Comparison of ENCODE assay signal across 1 cellular context in the genomic region with DNA sequence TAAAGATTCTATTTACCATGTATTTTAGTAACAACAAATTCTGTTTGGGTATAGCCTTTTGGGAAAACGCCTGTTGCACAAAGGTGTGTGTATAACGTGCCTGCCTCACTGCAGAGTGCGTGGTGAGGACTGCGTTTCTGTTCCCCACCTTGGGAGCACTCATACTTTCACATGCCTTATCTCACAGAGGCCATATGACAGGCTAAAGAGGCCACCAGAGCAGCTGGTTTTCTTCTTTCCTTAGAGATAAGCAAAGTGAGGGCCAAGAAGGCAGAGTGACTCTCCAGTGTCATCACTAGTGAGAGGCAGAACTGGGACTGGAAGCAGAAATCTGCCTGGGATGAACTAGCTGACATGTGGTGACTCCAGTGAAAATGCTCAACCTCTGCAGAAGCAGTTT.
TF ChIP-seq lines count a peak whose summit lies in the region.

No MANE protein-coding gene starts in this region.

TF ChIP-seq in K562, 482 proteins besides CTCF, POLR2A, EP300 and RAD21 (continued from another document and continues in another):
- no peak for TF ChIP-seq FOXJ3 (CRISPR knock-in tag; IDR thresholded peaks at IDR 0.05)
- no peak for TF ChIP-seq FUS (optimal IDR thresholded peaks at IDR 0.05; ENCODE audit: low read depth, low read length)
- no peak for TF ChIP-seq FOXM1 (IDR thresholded peaks at IDR 0.05; ENCODE audit: low read depth)
- no peak for TF ChIP-seq FOXM1 (CRISPR knock-in tag; IDR thresholded peaks at IDR 0.05; ENCODE audit: low read depth)
- TF ChIP-seq KAT8 (IDR thresholded peaks at IDR 0.05; ENCODE audit: low read depth) = no peak
- TF ChIP-seq L3MBTL2 (IDR thresholded peaks at IDR 0.05) = no peak
- no peak for TF ChIP-seq ARHGAP35 (IDR thresholded peaks at IDR 0.05; ENCODE audit: partially characterized antibody)
- TF ChIP-seq SMAD3 (CRISPR knock-in tag; conservative IDR thresholded peaks at IDR 0.05) = peak; percentile 76; the same call in 1 of the 2 replicates
- TF ChIP-seq ZNF830 (CRISPR knock-in tag; IDR thresholded peaks at IDR 0.05) = no peak
- TF ChIP-seq, protein P1, sequence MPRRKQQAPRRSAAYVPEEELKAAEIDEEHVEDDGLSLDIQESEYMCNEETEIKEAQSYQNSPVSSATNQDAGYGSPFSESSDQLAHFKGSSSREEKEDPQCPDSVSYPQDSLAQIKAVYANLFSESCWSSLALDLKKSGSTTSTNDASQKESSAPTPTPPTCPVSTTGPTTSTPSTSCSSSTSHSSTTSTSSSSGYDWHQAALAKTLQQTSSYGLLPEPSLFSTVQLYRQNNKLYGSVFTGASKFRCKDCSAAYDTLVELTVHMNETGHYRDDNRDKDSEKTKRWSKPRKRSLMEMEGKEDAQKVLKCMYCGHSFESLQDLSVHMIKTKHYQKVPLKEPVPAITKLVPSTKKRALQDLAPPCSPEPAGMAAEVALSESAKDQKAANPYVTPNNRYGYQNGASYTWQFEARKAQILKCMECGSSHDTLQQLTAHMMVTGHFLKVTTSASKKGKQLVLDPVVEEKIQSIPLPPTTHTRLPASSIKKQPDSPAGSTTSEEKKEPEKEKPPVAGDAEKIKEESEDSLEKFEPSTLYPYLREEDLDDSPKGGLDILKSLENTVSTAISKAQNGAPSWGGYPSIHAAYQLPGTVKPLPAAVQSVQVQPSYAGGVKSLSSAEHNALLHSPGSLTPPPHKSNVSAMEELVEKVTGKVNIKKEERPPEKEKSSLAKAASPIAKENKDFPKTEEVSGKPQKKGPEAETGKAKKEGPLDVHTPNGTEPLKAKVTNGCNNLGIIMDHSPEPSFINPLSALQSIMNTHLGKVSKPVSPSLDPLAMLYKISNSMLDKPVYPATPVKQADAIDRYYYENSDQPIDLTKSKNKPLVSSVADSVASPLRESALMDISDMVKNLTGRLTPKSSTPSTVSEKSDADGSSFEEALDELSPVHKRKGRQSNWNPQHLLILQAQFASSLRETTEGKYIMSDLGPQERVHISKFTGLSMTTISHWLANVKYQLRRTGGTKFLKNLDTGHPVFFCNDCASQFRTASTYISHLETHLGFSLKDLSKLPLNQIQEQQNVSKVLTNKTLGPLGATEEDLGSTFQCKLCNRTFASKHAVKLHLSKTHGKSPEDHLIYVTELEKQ (CRISPR knock-in tag; IDR thresholded peaks at IDR 0.05) = no peak
- no peak for TF ChIP-seq ZNF696 (CRISPR knock-in tag; conservative IDR thresholded peaks at IDR 0.05)
- 0 out of 2 replicates have a peak, but pooled peaks have one; percentile 19 for TF ChIP-seq MYC (IDR thresholded peaks at IDR 0.05; ENCODE audit: low read depth, low read length)
- no peak for TF ChIP-seq MYC (CRISPR knock-in tag; IDR thresholded peaks at IDR 0.05; ENCODE audit: borderline replicate concordance, low read depth)
- no peak for TF ChIP-seq ZNF253 (CRISPR knock-in tag; conservative IDR thresholded peaks at IDR 0.05)
- TF ChIP-seq NFIC (IDR thresholded peaks at IDR 0.05) = peak; percentile 52
- TF ChIP-seq BACH1 (tag; IDR thresholded peaks at IDR 0.05) = no peak
- TF ChIP-seq MEIS2 (IDR thresholded peaks at IDR 0.05; ENCODE audit: partially characterized antibody) = peak; percentile 42
- TF ChIP-seq, protein P2, sequence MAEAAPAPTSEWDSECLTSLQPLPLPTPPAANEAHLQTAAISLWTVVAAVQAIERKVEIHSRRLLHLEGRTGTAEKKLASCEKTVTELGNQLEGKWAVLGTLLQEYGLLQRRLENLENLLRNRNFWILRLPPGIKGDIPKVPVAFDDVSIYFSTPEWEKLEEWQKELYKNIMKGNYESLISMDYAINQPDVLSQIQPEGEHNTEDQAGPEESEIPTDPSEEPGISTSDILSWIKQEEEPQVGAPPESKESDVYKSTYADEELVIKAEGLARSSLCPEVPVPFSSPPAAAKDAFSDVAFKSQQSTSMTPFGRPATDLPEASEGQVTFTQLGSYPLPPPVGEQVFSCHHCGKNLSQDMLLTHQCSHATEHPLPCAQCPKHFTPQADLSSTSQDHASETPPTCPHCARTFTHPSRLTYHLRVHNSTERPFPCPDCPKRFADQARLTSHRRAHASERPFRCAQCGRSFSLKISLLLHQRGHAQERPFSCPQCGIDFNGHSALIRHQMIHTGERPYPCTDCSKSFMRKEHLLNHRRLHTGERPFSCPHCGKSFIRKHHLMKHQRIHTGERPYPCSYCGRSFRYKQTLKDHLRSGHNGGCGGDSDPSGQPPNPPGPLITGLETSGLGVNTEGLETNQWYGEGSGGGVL (CRISPR knock-in tag; IDR thresholded peaks at IDR 0.05) = no peak
- no peak for TF ChIP-seq ELF1 (tag; IDR thresholded peaks at IDR 0.05)
- TF ChIP-seq EHMT2 (IDR thresholded peaks at IDR 0.05) = peak; percentile 36; the same call in 1 of the 2 replicates
- TF ChIP-seq PTBP1 (IDR thresholded peaks at IDR 0.05; ENCODE audit: low read depth, low read length) = no peak
- TF ChIP-seq IFI16 (CRISPR knock-in tag; IDR thresholded peaks at IDR 0.05) = no peak
- no peak for TF ChIP-seq CREB5 (CRISPR knock-in tag; IDR thresholded peaks at IDR 0.05)
- TF ChIP-seq, protein P3, sequence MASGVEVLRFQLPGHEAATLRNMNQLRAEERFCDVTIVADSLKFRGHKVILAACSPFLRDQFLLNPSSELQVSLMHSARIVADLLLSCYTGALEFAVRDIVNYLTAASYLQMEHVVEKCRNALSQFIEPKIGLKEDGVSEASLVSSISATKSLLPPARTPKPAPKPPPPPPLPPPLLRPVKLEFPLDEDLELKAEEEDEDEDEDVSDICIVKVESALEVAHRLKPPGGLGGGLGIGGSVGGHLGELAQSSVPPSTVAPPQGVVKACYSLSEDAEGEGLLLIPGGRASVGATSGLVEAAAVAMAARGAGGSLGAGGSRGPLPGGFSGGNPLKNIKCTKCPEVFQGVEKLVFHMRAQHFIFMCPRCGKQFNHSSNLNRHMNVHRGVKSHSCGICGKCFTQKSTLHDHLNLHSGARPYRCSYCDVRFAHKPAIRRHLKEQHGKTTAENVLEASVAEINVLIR (CRISPR knock-in tag; IDR thresholded peaks at IDR 0.05) = no peak
- no peak for TF ChIP-seq SRSF9 (IDR thresholded peaks at IDR 0.05; ENCODE audit: borderline replicate concordance, low read depth, low read length)
- TF ChIP-seq ARID1B (IDR thresholded peaks at IDR 0.05) = peak; percentile 88
- peak; percentile 89 for TF ChIP-seq TAL1 (IDR thresholded peaks at IDR 0.05)
- no peak for TF ChIP-seq FOXA1 (IDR thresholded peaks at IDR 0.05; ENCODE audit: borderline replicate concordance)
- no peak for TF ChIP-seq ZNF347 (CRISPR knock-in tag; IDR thresholded peaks at IDR 0.05; ENCODE audit: low read depth)
- no peak for TF ChIP-seq ESRRA (IDR thresholded peaks at IDR 0.05; ENCODE audit: borderline replicate concordance, low read depth)
- TF ChIP-seq, protein P4, sequence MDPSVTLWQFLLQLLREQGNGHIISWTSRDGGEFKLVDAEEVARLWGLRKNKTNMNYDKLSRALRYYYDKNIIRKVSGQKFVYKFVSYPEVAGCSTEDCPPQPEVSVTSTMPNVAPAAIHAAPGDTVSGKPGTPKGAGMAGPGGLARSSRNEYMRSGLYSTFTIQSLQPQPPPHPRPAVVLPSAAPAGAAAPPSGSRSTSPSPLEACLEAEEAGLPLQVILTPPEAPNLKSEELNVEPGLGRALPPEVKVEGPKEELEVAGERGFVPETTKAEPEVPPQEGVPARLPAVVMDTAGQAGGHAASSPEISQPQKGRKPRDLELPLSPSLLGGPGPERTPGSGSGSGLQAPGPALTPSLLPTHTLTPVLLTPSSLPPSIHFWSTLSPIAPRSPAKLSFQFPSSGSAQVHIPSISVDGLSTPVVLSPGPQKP (CRISPR knock-in tag; IDR thresholded peaks at IDR 0.05) = no peak
- TF ChIP-seq RBM34 (IDR thresholded peaks at IDR 0.05; ENCODE audit: borderline replicate concordance, insufficient read depth, low read length) = no peak
- TF ChIP-seq, protein P5, sequence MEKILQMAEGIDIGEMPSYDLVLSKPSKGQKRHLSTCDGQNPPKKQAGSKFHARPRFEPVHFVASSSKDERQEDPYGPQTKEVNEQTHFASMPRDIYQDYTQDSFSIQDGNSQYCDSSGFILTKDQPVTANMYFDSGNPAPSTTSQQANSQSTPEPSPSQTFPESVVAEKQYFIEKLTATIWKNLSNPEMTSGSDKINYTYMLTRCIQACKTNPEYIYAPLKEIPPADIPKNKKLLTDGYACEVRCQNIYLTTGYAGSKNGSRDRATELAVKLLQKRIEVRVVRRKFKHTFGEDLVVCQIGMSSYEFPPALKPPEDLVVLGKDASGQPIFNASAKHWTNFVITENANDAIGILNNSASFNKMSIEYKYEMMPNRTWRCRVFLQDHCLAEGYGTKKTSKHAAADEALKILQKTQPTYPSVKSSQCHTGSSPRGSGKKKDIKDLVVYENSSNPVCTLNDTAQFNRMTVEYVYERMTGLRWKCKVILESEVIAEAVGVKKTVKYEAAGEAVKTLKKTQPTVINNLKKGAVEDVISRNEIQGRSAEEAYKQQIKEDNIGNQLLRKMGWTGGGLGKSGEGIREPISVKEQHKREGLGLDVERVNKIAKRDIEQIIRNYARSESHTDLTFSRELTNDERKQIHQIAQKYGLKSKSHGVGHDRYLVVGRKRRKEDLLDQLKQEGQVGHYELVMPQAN (IDR thresholded peaks at IDR 0.05; ENCODE audit: borderline replicate concordance) = no peak
- TF ChIP-seq ETV5 (CRISPR knock-in tag; IDR thresholded peaks at IDR 0.05; ENCODE audit: low read depth) = no peak
- no peak for TF ChIP-seq SAFB2 (IDR thresholded peaks at IDR 0.05; ENCODE audit: borderline replicate concordance, low read depth, low read length, severe bottlenecking)
- no peak for TF ChIP-seq SIRT6 (IDR thresholded peaks at IDR 0.05; ENCODE audit: low read depth, low read length)
- no peak for TF ChIP-seq NFRKB (IDR thresholded peaks at IDR 0.05; ENCODE audit: low read depth)
- TF ChIP-seq, protein P6, sequence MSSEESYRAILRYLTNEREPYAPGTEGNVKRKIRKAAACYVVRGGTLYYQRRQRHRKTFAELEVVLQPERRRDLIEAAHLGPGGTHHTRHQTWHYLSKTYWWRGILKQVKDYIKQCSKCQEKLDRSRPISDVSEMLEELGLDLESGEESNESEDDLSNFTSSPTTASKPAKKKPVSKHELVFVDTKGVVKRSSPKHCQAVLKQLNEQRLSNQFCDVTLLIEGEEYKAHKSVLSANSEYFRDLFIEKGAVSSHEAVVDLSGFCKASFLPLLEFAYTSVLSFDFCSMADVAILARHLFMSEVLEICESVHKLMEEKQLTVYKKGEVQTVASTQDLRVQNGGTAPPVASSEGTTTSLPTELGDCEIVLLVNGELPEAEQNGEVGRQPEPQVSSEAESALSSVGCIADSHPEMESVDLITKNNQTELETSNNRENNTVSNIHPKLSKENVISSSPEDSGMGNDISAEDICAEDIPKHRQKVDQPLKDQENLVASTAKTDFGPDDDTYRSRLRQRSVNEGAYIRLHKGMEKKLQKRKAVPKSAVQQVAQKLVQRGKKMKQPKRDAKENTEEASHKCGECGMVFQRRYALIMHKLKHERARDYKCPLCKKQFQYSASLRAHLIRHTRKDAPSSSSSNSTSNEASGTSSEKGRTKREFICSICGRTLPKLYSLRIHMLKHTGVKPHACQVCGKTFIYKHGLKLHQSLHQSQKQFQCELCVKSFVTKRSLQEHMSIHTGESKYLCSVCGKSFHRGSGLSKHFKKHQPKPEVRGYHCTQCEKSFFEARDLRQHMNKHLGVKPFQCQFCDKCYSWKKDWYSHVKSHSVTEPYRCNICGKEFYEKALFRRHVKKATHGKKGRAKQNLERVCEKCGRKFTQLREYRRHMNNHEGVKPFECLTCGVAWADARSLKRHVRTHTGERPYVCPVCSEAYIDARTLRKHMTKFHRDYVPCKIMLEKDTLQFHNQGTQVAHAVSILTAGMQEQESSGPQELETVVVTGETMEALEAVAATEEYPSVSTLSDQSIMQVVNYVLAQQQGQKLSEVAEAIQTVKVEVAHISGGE (CRISPR knock-in tag; IDR thresholded peaks at IDR 0.05) = 0 out of 6 replicates have a peak, but pooled peaks of 1 of the 3 experiments have one; percentile 44
- no peak for TF ChIP-seq STAT5B (CRISPR knock-in tag; IDR thresholded peaks at IDR 0.05)
- TF ChIP-seq ZNF77 (CRISPR knock-in tag; IDR thresholded peaks at IDR 0.05) = no peak
- TF ChIP-seq LCOR (CRISPR knock-in tag; IDR thresholded peaks at IDR 0.05) = no peak
- TF ChIP-seq GTF2E2 (tag; IDR thresholded peaks at IDR 0.05) = no peak
- no peak for TF ChIP-seq SMARCC2 (IDR thresholded peaks at IDR 0.05; ENCODE audit: low read depth)
- no peak for TF ChIP-seq CBX3 (IDR thresholded peaks at IDR 0.05; ENCODE audit: borderline replicate concordance in 1 of 2, low read length in 2 of 2)
- TF ChIP-seq HNRNPK (IDR thresholded peaks at IDR 0.05; ENCODE audit: low read depth, low read length, poor library complexity, severe bottlenecking) = no peak
- 0 out of 2 replicates have a peak, but pooled peaks have one; percentile 62 for TF ChIP-seq BCL6 (CRISPR knock-in tag; IDR thresholded peaks at IDR 0.05)
- no peak for TF ChIP-seq BMI1 (IDR thresholded peaks at IDR 0.05; ENCODE audit: low read length)
- TF ChIP-seq, protein P7, sequence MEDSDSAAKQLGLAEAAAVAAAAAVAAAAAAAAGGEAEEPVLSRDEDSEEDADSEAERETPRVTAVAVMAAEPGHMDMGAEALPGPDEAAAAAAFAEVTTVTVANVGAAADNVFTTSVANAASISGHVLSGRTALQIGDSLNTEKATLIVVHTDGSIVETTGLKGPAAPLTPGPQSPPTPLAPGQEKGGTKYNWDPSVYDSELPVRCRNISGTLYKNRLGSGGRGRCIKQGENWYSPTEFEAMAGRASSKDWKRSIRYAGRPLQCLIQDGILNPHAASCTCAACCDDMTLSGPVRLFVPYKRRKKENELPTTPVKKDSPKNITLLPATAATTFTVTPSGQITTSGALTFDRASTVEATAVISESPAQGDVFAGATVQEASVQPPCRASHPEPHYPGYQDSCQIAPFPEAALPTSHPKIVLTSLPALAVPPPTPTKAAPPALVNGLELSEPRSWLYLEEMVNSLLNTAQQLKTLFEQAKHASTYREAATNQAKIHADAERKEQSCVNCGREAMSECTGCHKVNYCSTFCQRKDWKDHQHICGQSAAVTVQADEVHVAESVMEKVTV (CRISPR knock-in tag; IDR thresholded peaks at IDR 0.05) = no peak
- TF ChIP-seq TEAD4 (IDR thresholded peaks at IDR 0.05; ENCODE audit: low read length) = peak; percentile 90
- TF ChIP-seq TEAD4 (CRISPR knock-in tag; IDR thresholded peaks at IDR 0.05; ENCODE audit: borderline replicate concordance) = no peak
- no peak for TF ChIP-seq HSF4 (CRISPR knock-in tag; IDR thresholded peaks at IDR 0.05; ENCODE audit: borderline replicate concordance)
- TF ChIP-seq IRF2 (CRISPR knock-in tag; IDR thresholded peaks at IDR 0.05) = no peak
- no peak for TF ChIP-seq ZNF316 (IDR thresholded peaks at IDR 0.05)
- no peak for TF ChIP-seq ZNF507 (tag; conservative IDR thresholded peaks at IDR 0.05)
- TF ChIP-seq ZNF140 (CRISPR knock-in tag; IDR thresholded peaks at IDR 0.05) = no peak
